18 cellular contexts compared by ENCODE assay signal in genomic region chr10:132696204-132696603, GRCh38.
"Had no signal": no experiment of that assay in that cellular context is flagged by ENCODE, and none has a peak within 500 bp of the region (broad histone marks: within the 10 kb centered on the region; RNA-seq: fewer than 3 reads in every experiment).

No MANE protein-coding gene starts in this region.

- H3K27me3 Mint-ChIP-seq: activated naive CD8-positive, alpha-beta T cell; dendritic cell treated with granulocyte-macrophage colony-stimulating factor and Interleukin-4, amounts not matched to agents 40 ng/mL and 50 ng/mL, for 4 days; effector memory CD8-positive, alpha-beta T cell; naive B cell had no signal

- H3K4me3 Mint-ChIP-seq: activated naive CD8-positive, alpha-beta T cell; brain; dendritic cell treated with granulocyte-macrophage colony-stimulating factor and Interleukin-4, amounts not matched to agents 40 ng/mL and 50 ng/mL, for 4 days; effector memory CD8-positive, alpha-beta T cell; WTC11 had no signal

- H3K4me1 Mint-ChIP-seq: WTC11 had no signal

- ATAC-seq: effector memory CD8-positive, alpha-beta T cell; WTC11 had no signal

- H3K27ac ChIP-seq: epithelial cell of prostate, parathyroid adenoma, SJCRH30, skin epidermis, suprapubic skin had no signal

- DNase-seq: activated CD4-positive, alpha-beta T cell treated with anti-CD3 and anti-CD28 coated beads, Interleukin-2, amount 50 U/mL, for 1 hour; activated T-cell treated with anti-CD3 and anti-CD28 coated beads, Interleukin-2, amount 50 U/mL, for 1 hour; cerebellar nuclear complex; effector memory CD8-positive, alpha-beta T cell; foreskin melanocyte; naive B cell; SJCRH30; stimulated activated CD4-positive, alpha-beta T cell treated with anti-CD3 and anti-CD28 coated beads, Interleukin-4, amount 100 ng/mL, for 24 hours; stimulated activated naive CD4-positive, alpha-beta T cell treated with Interleukin-2 at 50 U/mL for 16 hours; trophoblast cell had no signal

- H3K4me3 ChIP-seq: SJCRH30, skin epidermis, suprapubic skin had no signal

- H3K27ac Mint-ChIP-seq: activated naive CD8-positive, alpha-beta T cell; brain; dendritic cell treated with granulocyte-macrophage colony-stimulating factor and Interleukin-4, amounts not matched to agents 40 ng/mL and 50 ng/mL, for 4 days; effector memory CD8-positive, alpha-beta T cell; WTC11 had no signal
